ENCODE assay signal across 24 cellular contexts in genomic region chr12:38155526-38156496, GRCh38.
"Had no signal": no experiment of that assay in that cellular context is flagged by ENCODE, and none has a peak within 500 bp of the region (broad histone marks: within the 10 kb centered on the region; RNA-seq: fewer than 3 reads in every experiment).

No MANE protein-coding gene starts in this region.

- H3K4me1 Mint-ChIP-seq: activated naive CD8-positive, alpha-beta T cell treated with anti-CD3 and anti-CD28 coated beads, Interleukin-2, amount 10 ng/mL, durations not matched to agents 7 days and 5 days; memory B cell; nephron progenitor cell; WTC11 had no signal

- H3K4me3 Mint-ChIP-seq: activated CD4-positive, alpha-beta memory T cell treated with anti-CD3 and anti-CD28 coated beads for 36 hours; activated naive CD8-positive, alpha-beta T cell treated with anti-CD3 and anti-CD28 coated beads, Interleukin-2, amount 10 ng/mL, durations not matched to agents 7 days and 5 days; memory B cell; nephron progenitor cell; T-helper 1 cell treated with Interleukin-12 subunit alpha and Interleukin-12 subunit beta and Interleukin-4 antibody, amounts not matched to agents 30 μg/mL and 1 μg/mL, for 36 hours; type B pancreatic cell; WTC11 had no signal

- H3K4me2 ChIP-seq: smooth muscle cell had no signal

- H3K27me3 Mint-ChIP-seq: activated CD4-positive, alpha-beta memory T cell treated with anti-CD3 and anti-CD28 coated beads for 36 hours; activated naive CD8-positive, alpha-beta T cell treated with anti-CD3 and anti-CD28 coated beads, Interleukin-2, amount 10 ng/mL, durations not matched to agents 7 days and 5 days; memory B cell; type B pancreatic cell had no signal

- H3K27ac Mint-ChIP-seq: activated CD4-positive, alpha-beta memory T cell treated with anti-CD3 and anti-CD28 coated beads for 36 hours; activated naive CD8-positive, alpha-beta T cell treated with anti-CD3 and anti-CD28 coated beads, Interleukin-2, amount 10 ng/mL, durations not matched to agents 7 days and 5 days; memory B cell; nephron progenitor cell; T-helper 1 cell treated with Interleukin-12 subunit alpha and Interleukin-12 subunit beta and Interleukin-4 antibody, amounts not matched to agents 30 μg/mL and 1 μg/mL, for 36 hours; type B pancreatic cell; WTC11 had no signal

- H3K27me3 ChIP-seq: heart left ventricle had no signal

- H3K27ac ChIP-seq: epithelial cell of prostate, heart left ventricle, thoracic aorta had no signal

- H3K9me3 ChIP-seq: thoracic aorta had no signal

- H3K36me3 Mint-ChIP-seq: activated CD4-positive, alpha-beta memory T cell treated with anti-CD3 and anti-CD28 coated beads for 36 hours; activated naive CD8-positive, alpha-beta T cell treated with anti-CD3 and anti-CD28 coated beads, Interleukin-2, amount 10 ng/mL, durations not matched to agents 7 days and 5 days; memory B cell; type B pancreatic cell had no signal

- FAIRE-seq: islet of Langerhans had no signal

- H3K9me3 Mint-ChIP-seq: activated CD4-positive, alpha-beta memory T cell treated with anti-CD3 and anti-CD28 coated beads for 36 hours; memory B cell had no signal

- ATAC-seq: heart left ventricle, left colon, mucosa of descending colon, sciatic nerve, WTC11 had no signal

- H3K36me3 ChIP-seq: heart left ventricle, thoracic aorta had no signal

- DNase-seq: activated CD4-positive, alpha-beta memory T cell treated with anti-CD3 and anti-CD28 coated beads for 36 hours; activated naive CD4-positive, alpha-beta T cell treated with Interleukin-2 at 50 U/mL for 16 hours; activated naive CD8-positive, alpha-beta T cell treated with anti-CD3 and anti-CD28 coated beads, Interleukin-2, amount 10 ng/mL, durations not matched to agents 7 days and 5 days; activated T-cell treated with anti-CD3 and anti-CD28 coated beads, Interleukin-2, amount 50 U/mL, for 48 hours; amniotic stem cell; cerebellar nuclear complex; cortex of kidney; heart left ventricle; left colon; mucosa of descending colon; nephron progenitor cell; nucleus accumbens; stimulated activated CD4-positive, alpha-beta T cell treated with anti-CD3 and anti-CD28 coated beads, Interleukin-4, amount 100 ng/mL, for 1 hour; stimulated activated naive CD4-positive, alpha-beta T cell treated with Interleukin-2 at 50 U/mL for 16 hours; T1000 had no signal

- H3K4me1 ChIP-seq: heart left ventricle had no signal

- H3K4me3 ChIP-seq: heart left ventricle, mucosa of descending colon, smooth muscle cell, thoracic aorta had no signal
